In genomic region chrX:23662187-23662586, GRCh38 we compare ENCODE assay signal across 10 cellular contexts. TPM values are rescaled to one million over a fixed set of nuclear protein-coding genes. Genes with fewer than 3 reads are reported as not detected.
DNase-seq lines count a peak whose midpoint lies in the region; ATAC-seq and TF ChIP-seq lines count a peak whose summit lies in the region.
"Had no signal": no experiment of that assay in that cellular context is flagged by ENCODE, and none has a peak within 500 bp of the region (broad histone marks: within the 10 kb centered on the region; RNA-seq: fewer than 3 reads in every experiment).

No MANE protein-coding gene starts in this region.

- ATAC-seq in GM19035 (IDR thresholded peaks at IDR 0.05; ENCODE audit: unreplicated experiment): peak; percentile 56
- peak; percentile 39 for ATAC-seq in HG03039 (IDR thresholded peaks at IDR 0.05; ENCODE audit: unreplicated experiment)

- peaks cover 23% of the 10 kb centered on the region for H3K4me1 ChIP-seq in CD4-positive, alpha-beta memory T cell (ENCODE audit: insufficient read depth, low read length)

- peak overlapping the region in 6 of 7 donors; percentile 23 to 80 (median 65) for H3K27ac Mint-ChIP-seq in CD4-positive, alpha-beta memory T cell
- H3K27ac Mint-ChIP-seq in activated T-helper 2 cell treated with anti-CD3 and anti-CD28 coated beads, Interferon-gamma antibody, Interleukin-2, Interleukin-4, amounts not matched to agents 10 μg/mL and 5 μg/mL and 100 μg/mL, durations not matched to agents 14 hours and 24 hours and 36 hours: peak overlapping the region; percentile 92

- peaks cover 0 to 2% of the 10 kb centered on the region in 2 donors for H3K36me3 Mint-ChIP-seq in CD4-positive, alpha-beta memory T cell
- no peaks in the 10 kb centered on the region for H3K36me3 Mint-ChIP-seq in activated T-helper 2 cell treated with anti-CD3 and anti-CD28 coated beads, Interferon-gamma antibody, Interleukin-2, Interleukin-4, amounts not matched to agents 10 μg/mL and 5 μg/mL and 100 μg/mL, durations not matched to agents 14 hours and 24 hours and 36 hours (ENCODE audit: low read depth)

- CTCF ChIA-PET in CD4-positive, alpha-beta memory T cell (lab: Charles Lee; ENCODE audit: partially characterized antibody): no interaction called here

- peak in 4 of 5 donors; percentile 18 to 29 (median 24) for DNase-seq in CD4-positive, alpha-beta memory T cell
- DNase-seq in activated T-helper 2 cell treated with anti-CD3 and anti-CD28 coated beads, Interferon-gamma antibody, Interleukin-2, Interleukin-4, amounts not matched to agents 10 μg/mL and 5 μg/mL and 100 μg/mL, durations not matched to agents 14 hours and 24 hours and 36 hours (ENCODE audit: low spot score): no peak
- DNase-seq in caudate nucleus (lab: John Stamatoyannopoulos, UW): no peak
- DNase-seq in coronary artery (ENCODE audit: low spot score): no peak
- DNase-seq in DMS79 treated with DMSO at 0.1 percent for 48 hours (lab: John Stamatoyannopoulos, UW): no peak
- no peak for DNase-seq in NCI-H2081 (lab: John Stamatoyannopoulos, UW)
- DNase-seq: NCI-H2107, SIG-M5 had no signal

- peaks cover 14 to 32% (median 21%) of the 10 kb centered on the region in 4 donors for H3K4me1 Mint-ChIP-seq in CD4-positive, alpha-beta memory T cell
- peaks cover 26% of the 10 kb centered on the region for H3K4me1 Mint-ChIP-seq in activated T-helper 2 cell treated with anti-CD3 and anti-CD28 coated beads, Interferon-gamma antibody, Interleukin-2, Interleukin-4, amounts not matched to agents 10 μg/mL and 5 μg/mL and 100 μg/mL, durations not matched to agents 14 hours and 24 hours and 36 hours (ENCODE audit: low read depth)

- H3K27me3 Mint-ChIP-seq in CD4-positive, alpha-beta memory T cell: no peaks in the 10 kb centered on the region
- peaks cover 2% of the 10 kb centered on the region for H3K27me3 Mint-ChIP-seq in activated T-helper 2 cell treated with anti-CD3 and anti-CD28 coated beads, Interferon-gamma antibody, Interleukin-2, Interleukin-4, amounts not matched to agents 10 μg/mL and 5 μg/mL and 100 μg/mL, durations not matched to agents 14 hours and 24 hours and 36 hours (ENCODE audit: low read depth)

- H3K4me3 Mint-ChIP-seq in CD4-positive, alpha-beta memory T cell: peak overlapping the region in 5 of 8 donors; percentile 2 to 52 (median 11)
- H3K4me3 Mint-ChIP-seq in activated T-helper 2 cell treated with anti-CD3 and anti-CD28 coated beads, Interferon-gamma antibody, Interleukin-2, Interleukin-4, amounts not matched to agents 10 μg/mL and 5 μg/mL and 100 μg/mL, durations not matched to agents 14 hours and 24 hours and 36 hours (ENCODE audit: low read depth): peak overlapping the region; percentile 30

- POLR2A ChIA-PET in CD4-positive, alpha-beta memory T cell (lab: Charles Lee; ENCODE audit: partially characterized antibody): no interaction called here

- H3K36me3 ChIP-seq in CD4-positive, alpha-beta memory T cell (ENCODE audit: insufficient read depth, low read length): no peaks in the 10 kb centered on the region

- H3K4me3 ChIP-seq in CD4-positive, alpha-beta memory T cell (ENCODE audit: low read length in 2 of 2): no peak overlapping the region
- no peak overlapping the region for H3K4me3 ChIP-seq in coronary artery

- intact Hi-C loops in CD4-positive, alpha-beta memory T cell (cut with micrococcal nuclease): no loop called here
- intact Hi-C loops in activated T-helper 2 cell treated with anti-CD3 and anti-CD28 coated beads, Interferon-gamma antibody, Interleukin-2, Interleukin-4, amounts not matched to agents 10 μg/mL and 5 μg/mL and 100 μg/mL, durations not matched to agents 14 hours and 24 hours and 36 hours (cut with micrococcal nuclease): loop anchor here (1.0 to 10.0 kb wide), 7 partner anchors 71 to 818 kb away; partner anchors contain the start of genes APOO, CXorf58, KLHL15 and ZFX

- no peaks in the 10 kb centered on the region for H3K27me3 ChIP-seq in CD4-positive, alpha-beta memory T cell (ENCODE audit: insufficient read depth, low read length)

- H3K9me3 Mint-ChIP-seq in CD4-positive, alpha-beta memory T cell: no peaks in the 10 kb centered on the region
- H3K9me3 Mint-ChIP-seq in activated T-helper 2 cell treated with anti-CD3 and anti-CD28 coated beads, Interferon-gamma antibody, Interleukin-2, Interleukin-4, amounts not matched to agents 10 μg/mL and 5 μg/mL and 100 μg/mL, durations not matched to agents 14 hours and 24 hours and 36 hours: no peaks in the 10 kb centered on the region

- no peak overlapping the region for H3K27ac ChIP-seq in CD4-positive, alpha-beta memory T cell (ENCODE audit: low read depth, low read length)
- H3K27ac ChIP-seq in caudate nucleus (ENCODE audit: low read depth, low read length) (no peak overlapping the region), coronary artery (no peak overlapping the region)

- no peaks in the 10 kb centered on the region for H3K9me3 ChIP-seq in CD4-positive, alpha-beta memory T cell (ENCODE audit: control insufficient read depth in 1 of 2, low read length in 2 of 2)

- TF ChIP-seq CTCF in coronary artery (IDR thresholded peaks at IDR 0.05): no peak

RNA-seq across cellular contexts. Expression of gene PRDX4, which starts 5.1 kb away (rescaled TPM):
- 10 to 100 TPM; 13.1 to 13.4 TPM for total RNA-seq in CD4-positive, alpha-beta memory T cell
- polyA plus RNA-seq in CD4-positive, alpha-beta memory T cell: 10 to 100 TPM; 64.9 to 65.5 TPM
- 59.0 and 68.0 TPM in 2 replicates for total RNA-seq in activated T-helper 2 cell treated with anti-CD3 and anti-CD28 coated beads, Interferon-gamma antibody, Interleukin-2, Interleukin-4, amounts not matched to agents 10 μg/mL and 5 μg/mL and 100 μg/mL, durations not matched to agents 14 hours and 24 hours and 36 hours

Comparison
In these comparisons a context has a peak if more than half of its experiments do, and no peak if none do; other contexts are left out.
1. DNase-seq: peak in CD4-positive, alpha-beta memory T cell (4 of 5); none in activated T-helper 2 cell treated with anti-CD3 and anti-CD28 coated beads, Interferon-gamma antibody, Interleukin-2, Interleukin-4, amounts not matched to agents 10 μg/mL and 5 μg/mL and 100 μg/mL, durations not matched to agents 14 hours and 24 hours and 36 hours (single experiment), caudate nucleus (0 of 61), coronary artery (single experiment), DMS79 treated with DMSO at 0.1 percent for 48 hours (single experiment) and NCI-H2081 (0 of 2).